ENCODE assay signal across 21 cellular contexts in genomic region chr2:240605867-240606743, GRCh38. TPM values are rescaled to one million over a fixed set of nuclear protein-coding genes. Genes with fewer than 3 reads are reported as not detected.
DNase-seq lines count a peak whose midpoint lies in the region; ATAC-seq, FAIRE-seq and TF ChIP-seq lines count a peak whose summit lies in the region.
"Had no signal": no experiment of that assay in that cellular context is flagged by ENCODE, and none has a peak within 500 bp of the region (broad histone marks: within the 10 kb centered on the region; RNA-seq: fewer than 3 reads in every experiment).

No MANE protein-coding gene starts in this region.

- H3K27ac ChIP-seq in kidney (ENCODE audit: low read depth in 2 of 2, low read length in 2 of 2): no peak overlapping the region
- no peak overlapping the region for H3K27ac ChIP-seq in uterus
- H3K27ac ChIP-seq: BLaER1, neutrophil, right atrium auricular region had no signal

- POLR2A ChIA-PET in Caco-2 (lab: Charles Lee): interaction anchor here (0.6 to 3.5 kb wide), 3 partner anchors 11 to 19 kb away, joined by 3 to 31 read pairs (median 3); partner anchors contain the start of gene CAPN10
- POLR2A ChIA-PET in activated CD4-positive, alpha-beta T cell treated with anti-CD3 and anti-CD28 coated beads for 36 hours (lab: Charles Lee): no interaction called here

- H3K27me3 Mint-ChIP-seq in Caco-2 (ENCODE audit: insufficient read depth, unreplicated experiment): no peaks in the 10 kb centered on the region
- H3K27me3 Mint-ChIP-seq in activated CD4-positive, alpha-beta T cell treated with anti-CD3 and anti-CD28 coated beads for 36 hours: no peaks in the 10 kb centered on the region
- H3K27me3 Mint-ChIP-seq: stimulated activated naive CD8-positive, alpha-beta T cell treated with anti-CD3 and anti-CD28 coated beads, Interleukin-15, amount 100 ng/mL, for 72 hours had no signal

- no peaks in the 10 kb centered on the region for H3K36me3 ChIP-seq in Caco-2 (ENCODE audit: control insufficient read depth, insufficient read depth, low read length)
- no peaks in the 10 kb centered on the region for H3K36me3 ChIP-seq in kidney (ENCODE audit: control insufficient read depth in 1 of 2, insufficient read depth in 2 of 2, low read length in 2 of 2)
- H3K36me3 ChIP-seq in uterus: no peaks in the 10 kb centered on the region
- H3K36me3 ChIP-seq: right atrium auricular region had no signal

- peak overlapping the region; percentile 77 for H3K4me3 ChIP-seq in Caco-2 (ENCODE audit: low read depth, low read length)
- H3K4me3 ChIP-seq in kidney (ENCODE audit: low read length in 2 of 2): peak overlapping the region in 1 of 2 donors; percentile 11
- no peak overlapping the region for H3K4me3 ChIP-seq in uterus
- H3K4me3 ChIP-seq: BLaER1, right atrium auricular region had no signal

- no peak for TF ChIP-seq POLR2A in GM12892 (IDR thresholded peaks at IDR 0.05; ENCODE audit: low read depth, low read length)
- TF ChIP-seq POLR2A in uterus (IDR thresholded peaks at IDR 0.05): no peak

- H3K4me1 ChIP-seq in Caco-2: no peaks in the 10 kb centered on the region
- H3K4me1 ChIP-seq in kidney (ENCODE audit: control insufficient read depth in 1 of 2, insufficient read depth in 1 of 2, low read depth in 1 of 2, low read length in 2 of 2): peaks cover 2 to 4% of the 10 kb centered on the region in 2 donors
- H3K4me1 ChIP-seq in uterus: no peaks in the 10 kb centered on the region

- peaks cover 8% of the 10 kb centered on the region for H3K4me1 Mint-ChIP-seq in Caco-2 (ENCODE audit: low read depth, unreplicated experiment)
- H3K4me1 Mint-ChIP-seq in activated CD4-positive, alpha-beta T cell treated with anti-CD3 and anti-CD28 coated beads for 36 hours: no peaks in the 10 kb centered on the region

- intact Hi-C loops in Caco-2 (cut with micrococcal nuclease; ENCODE audit: unreplicated experiment): no loop called here
- intact Hi-C loops in kidney (cut with DNase I): no loop called here
- intact Hi-C loops in sciatic nerve (cut with DNase I): no loop called here
- intact Hi-C loops in uterus (cut with DNase I; ENCODE audit: low total_unique reads): no loop called here
- intact Hi-C loops in activated CD4-positive, alpha-beta T cell treated with anti-CD3 and anti-CD28 coated beads for 36 hours (cut with DNase I, micrococcal nuclease): no loop called here

- H3K36me3 Mint-ChIP-seq in Caco-2 (ENCODE audit: insufficient read depth, unreplicated experiment): peaks cover 14% of the 10 kb centered on the region
- H3K36me3 Mint-ChIP-seq in activated CD4-positive, alpha-beta T cell treated with anti-CD3 and anti-CD28 coated beads for 36 hours (ENCODE audit: low read depth): no peaks in the 10 kb centered on the region
- H3K36me3 Mint-ChIP-seq: mesothelial cell of epicardium had no signal

- CTCF ChIA-PET in Caco-2 (lab: Charles Lee): interaction anchor here (2.0 kb wide), 1 partner anchor 11 kb away, joined by 12 read pairs; no protein-coding TSS in a partner anchor
- CTCF ChIA-PET in activated CD4-positive, alpha-beta T cell treated with anti-CD3 and anti-CD28 coated beads for 36 hours (lab: Charles Lee): interaction anchor here (0.7 kb wide), 1 partner anchor 53 kb away, joined by 3 read pairs; no protein-coding TSS in a partner anchor

- H3K27me3 ChIP-seq in Caco-2 (replicated peaks; ENCODE audit: control insufficient read depth, insufficient read depth, low read length) (no peaks in the 10 kb centered on the region), uterus (no peaks in the 10 kb centered on the region)
- H3K27me3 ChIP-seq: BLaER1, neutrophil, right atrium auricular region had no signal

- H3K9me3 Mint-ChIP-seq in Caco-2 (ENCODE audit: unreplicated experiment): no peaks in the 10 kb centered on the region
- no peaks in the 10 kb centered on the region for H3K9me3 Mint-ChIP-seq in activated CD4-positive, alpha-beta T cell treated with anti-CD3 and anti-CD28 coated beads for 36 hours (ENCODE audit: low read depth)
- H3K9me3 Mint-ChIP-seq: mesothelial cell of epicardium; stimulated activated naive CD8-positive, alpha-beta T cell treated with anti-CD3 and anti-CD28 coated beads, Interleukin-15, amount 100 ng/mL, for 72 hours had no signal

- peak in 1 of 2 experiments; percentile 17 for DNase-seq in Caco-2
- DNase-seq in GM12892 (ENCODE audit: insufficient read length): peak; percentile 5
- peak; percentile 33 for DNase-seq in kidney
- DNase-seq in sciatic nerve (ENCODE audit: low spot score): peak; percentile 47
- DNase-seq in uterus: no peak
- DNase-seq in activated CD4-positive, alpha-beta T cell treated with anti-CD3 and anti-CD28 coated beads for 36 hours: no peak
- DNase-seq in CD1c-positive myeloid dendritic cell (ENCODE audit: extremely low spot score): no peak
- DNase-seq: activated CD4-positive, alpha-beta T cell treated with anti-CD3 and anti-CD28 coated beads, Interleukin-2, amount 50 U/mL, for 48 hours; GF-D8; KG1; MV-4-11; NCI-H187 treated with DMSO at 0.1 percent for 48 hours; NCI-H446 treated with DMSO at 0.1 percent for 48 hours; stimulated activated naive CD8-positive, alpha-beta T cell treated with anti-CD3 and anti-CD28 coated beads, Interleukin-15, amount 100 ng/mL, for 72 hours had no signal

- FAIRE-seq in GM12892 (lab: Jason Lieb, UNC): no peak
- no peak for FAIRE-seq in kidney (lab: Jason Lieb, UNC)
- FAIRE-seq: astrocyte, GM12891, islet of Langerhans had no signal

- H3K9me3 ChIP-seq in Caco-2: no peaks in the 10 kb centered on the region
- H3K9me3 ChIP-seq in kidney (ENCODE audit: control insufficient read depth in 1 of 2, low read length in 2 of 2): no peaks in the 10 kb centered on the region
- no peaks in the 10 kb centered on the region for H3K9me3 ChIP-seq in uterus
- H3K9me3 ChIP-seq: BLaER1, neutrophil, right atrium auricular region had no signal

- H3K4me3 Mint-ChIP-seq in Caco-2 (ENCODE audit: unreplicated experiment): peak overlapping the region; percentile 78
- H3K4me3 Mint-ChIP-seq in activated CD4-positive, alpha-beta T cell treated with anti-CD3 and anti-CD28 coated beads for 36 hours: no peak overlapping the region
- H3K4me3 Mint-ChIP-seq: mesothelial cell of epicardium; stimulated activated naive CD8-positive, alpha-beta T cell treated with anti-CD3 and anti-CD28 coated beads, Interleukin-15, amount 100 ng/mL, for 72 hours had no signal

- no peak overlapping the region for H3K9ac ChIP-seq in kidney (ENCODE audit: low read length in 2 of 2)
- H3K9ac ChIP-seq: BLaER1 had no signal

- H3K27ac Mint-ChIP-seq in Caco-2 (ENCODE audit: unreplicated experiment): peak overlapping the region; percentile 79
- H3K27ac Mint-ChIP-seq in activated CD4-positive, alpha-beta T cell treated with anti-CD3 and anti-CD28 coated beads for 36 hours: no peak overlapping the region
- H3K27ac Mint-ChIP-seq: mesothelial cell of epicardium had no signal

- ATAC-seq in sciatic nerve: no peak
- no peak for ATAC-seq in activated CD4-positive, alpha-beta T cell treated with anti-CD3 and anti-CD28 coated beads for 36 hours
- ATAC-seq: stimulated activated naive CD8-positive, alpha-beta T cell treated with anti-CD3 and anti-CD28 coated beads, Interleukin-15, amount 100 ng/mL, for 72 hours had no signal

- BruUV-seq in Caco-2 (replicated peaks; lab: Mats Ljungman, UMichigan): no TSS peak

- TF ChIP-seq CTCF in Caco-2 (IDR thresholded peaks at IDR 0.05; ENCODE audit: insufficient read depth in 1 of 2, low read depth in 1 of 2, low read length in 1 of 2, severe bottlenecking in 1 of 2, unreplicated experiment in 1 of 2) (no peak), kidney (IDR thresholded peaks at IDR 0.05; ENCODE audit: borderline replicate concordance, extremely low read depth, insufficient read depth) (no peak), uterus (IDR thresholded peaks at IDR 0.05) (no peak)

RNA-seq across cellular contexts. Expression of gene GPR35, which starts 19.2 kb away (rescaled TPM):
- total RNA-seq in Caco-2 (2022) (21.3 and 21.5 TPM in 2 replicates), kidney (6.7 TPM), sciatic nerve (3.2 TPM), uterus (1 to 10 TPM in 2 of 4 donors, under 1 TPM in 1, not detected in 1; 0.51 to 7.9 (median 1.7) TPM)
- polyA plus RNA-seq in GM12892 (2012; ENCODE audit: missing spikeins): 1.1 TPM
- 1.7 TPM for polyA plus RNA-seq in kidney (ENCODE audit: insufficient read depth, low read depth, low replicate concordance)
- 1 to 10 TPM; 3.6 to 4.1 TPM for total RNA-seq in activated CD4-positive, alpha-beta T cell treated with anti-CD3 and anti-CD28 coated beads for 36 hours

RNA-seq across cellular contexts. Expression of gene CAPN10, which starts 19.6 kb away (rescaled TPM):
- total RNA-seq in Caco-2 (2022) (27.8 and 30.9 TPM in 2 replicates), kidney (50.9 TPM), sciatic nerve (37.2 TPM), uterus (10 to 100 TPM in 3 of 4 donors, 1 to 10 TPM in 1; 2.8 to 39.6 (median 21.6) TPM)
- 12.0 TPM for polyA plus RNA-seq in GM12892 (2012; ENCODE audit: missing spikeins)
- polyA plus RNA-seq in kidney (ENCODE audit: insufficient read depth, low read depth, low replicate concordance): 26.3 TPM
- 10 to 100 TPM; 22.1 to 30.2 TPM for total RNA-seq in activated CD4-positive, alpha-beta T cell treated with anti-CD3 and anti-CD28 coated beads for 36 hours

RNA-seq across cellular contexts. Expression of gene RNPEPL1, which starts 37.8 kb away (rescaled TPM):
- 22.6 and 25.6 TPM in 2 replicates for total RNA-seq in Caco-2 (2022)
- 10.2 TPM for polyA plus RNA-seq in GM12892 (2012; ENCODE audit: missing spikeins)
- 77.4 TPM for total RNA-seq in kidney
- polyA plus RNA-seq in kidney (ENCODE audit: insufficient read depth, low read depth, low replicate concordance): 65.4 TPM
- 38.8 TPM for total RNA-seq in sciatic nerve
- 10 to 100 TPM in 2 of 4 donors, 1 to 10 TPM in 2; 7.2 to 38.7 (median 14.4) TPM for total RNA-seq in uterus
- 10 to 100 TPM; 35.7 to 43.8 TPM for total RNA-seq in activated CD4-positive, alpha-beta T cell treated with anti-CD3 and anti-CD28 coated beads for 36 hours

RNA-seq across cellular contexts. Expression of gene DUSP28, which starts 45.9 kb away (rescaled TPM):
- total RNA-seq in Caco-2 (2022) (2.2 and 2.3 TPM in 2 replicates), kidney (7.0 TPM), sciatic nerve (4.5 TPM), uterus (1 to 10 TPM in 3 of 4 donors, under 1 TPM in 1; 0.26 to 3.7 (median 2.6) TPM)
- polyA plus RNA-seq in GM12892 (2012; ENCODE audit: missing spikeins): 7.3 TPM
- 5.9 TPM for polyA plus RNA-seq in kidney (ENCODE audit: insufficient read depth, low read depth, low replicate concordance)
- 1 to 10 TPM; 3.3 to 5.0 TPM for total RNA-seq in activated CD4-positive, alpha-beta T cell treated with anti-CD3 and anti-CD28 coated beads for 36 hours

RNA-seq across cellular contexts. Expression of gene ANKMY1, which starts 48.3 kb away (rescaled TPM):
- 12.2 and 16.6 TPM in 2 replicates for total RNA-seq in Caco-2 (2022)
- 9.9 TPM for polyA plus RNA-seq in GM12892 (2012; ENCODE audit: missing spikeins)
- total RNA-seq in kidney: 22.1 TPM
- polyA plus RNA-seq in kidney (ENCODE audit: insufficient read depth, low read depth, low replicate concordance): 3.0 TPM
- total RNA-seq in sciatic nerve: 30.7 TPM
- 10 to 100 TPM; 13.3 to 40.8 (median 22.0) TPM for total RNA-seq in uterus
- total RNA-seq in activated CD4-positive, alpha-beta T cell treated with anti-CD3 and anti-CD28 coated beads for 36 hours: 10 to 100 TPM; 20.7 to 24.0 TPM

Comparison
In these comparisons a context has a peak if more than half of its experiments do, and no peak if none do; other contexts are left out.
1. DNase-seq: peak in GM12892 (single experiment), kidney (single experiment) and sciatic nerve (single experiment); none in uterus (0 of 2), activated CD4-positive, alpha-beta T cell treated with anti-CD3 and anti-CD28 coated beads for 36 hours (single experiment) and CD1c-positive myeloid dendritic cell (single experiment).